In the genomic region with DNA sequence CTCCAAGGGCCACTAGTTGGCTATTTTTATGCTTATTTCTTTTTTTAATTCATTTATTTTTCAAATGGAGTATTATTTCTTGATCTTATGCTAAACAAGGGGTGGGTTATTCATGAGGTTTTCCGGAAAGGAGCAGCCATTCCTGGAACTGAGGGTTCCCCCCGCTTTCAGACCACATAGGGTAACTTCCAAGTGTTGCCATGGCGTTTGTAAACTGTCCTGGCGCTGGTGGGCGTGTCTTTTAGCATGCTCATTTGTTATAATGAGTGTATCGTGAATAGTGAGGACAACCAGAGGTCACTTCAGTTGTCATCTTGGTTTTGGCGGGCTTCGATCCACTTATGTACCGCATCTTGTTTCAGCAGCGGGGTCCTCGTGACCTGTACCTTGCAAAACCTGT, we compare ENCODE assay signal across 32 cellular contexts. TPM values are rescaled to one million over a fixed set of nuclear protein-coding genes. Genes with fewer than 3 reads are reported as not detected.
"Had no signal": no experiment of that assay in that cellular context is flagged by ENCODE, and none has a peak within 500 bp of the region (broad histone marks: within the 10 kb centered on the region; RNA-seq: fewer than 3 reads in every experiment).

No MANE protein-coding gene starts in this region.

- H3K9me3 ChIP-seq: colonic mucosa, esophagus squamous epithelium, heart right ventricle, left ventricle myocardium inferior, pancreas, psoas muscle, right atrium auricular region, stomach, thyroid gland, upper lobe of right lung had no signal

- H3K36me3 ChIP-seq: cardiac muscle cell, colonic mucosa, esophagus squamous epithelium, heart right ventricle, left ventricle myocardium inferior, pancreas, right atrium auricular region, stomach, thyroid gland, upper lobe of right lung had no signal

- ATAC-seq: activated CD4-positive, alpha-beta T cell treated with anti-CD3 and anti-CD28 coated beads for 36 hours; activated T-cell treated with anti-CD3 and anti-CD28 coated beads, Interleukin-2, amount 50 U/mL, for 72 hours; heart right ventricle; pancreas; psoas muscle; stimulated activated naive B cell treated with anti-CD40 and anti-IgM and Interleukin-4, amounts not matched to agents 10 μg/mL and 1 μg/mL and 100 μg/mL, for 72 hours; upper lobe of right lung had no signal

- H3K27me3 Mint-ChIP-seq: activated CD4-positive, alpha-beta T cell treated with anti-CD3 and anti-CD28 coated beads for 36 hours; activated naive CD8-positive, alpha-beta T cell had no signal

- H3K36me3 Mint-ChIP-seq: activated naive CD8-positive, alpha-beta T cell; brain; stimulated activated naive B cell treated with anti-CD40 and anti-IgM and Interleukin-4, amounts not matched to agents 10 μg/mL and 1 μg/mL and 100 μg/mL, for 72 hours had no signal

- H3K4me3 Mint-ChIP-seq: activated CD4-positive, alpha-beta T cell treated with anti-CD3 and anti-CD28 coated beads for 36 hours; activated naive CD8-positive, alpha-beta T cell; activated T-cell treated with anti-CD3 and anti-CD28 coated beads, Interleukin-2, amount 50 U/mL, for 72 hours; nephron progenitor cell; stimulated activated naive B cell treated with anti-CD40 and anti-IgM and Interleukin-4, amounts not matched to agents 10 μg/mL and 1 μg/mL and 100 μg/mL, for 72 hours; T-helper 2 cell treated with Interferon-gamma antibody and Interleukin-4, amounts not matched to agents 5 μg/mL and 100 μg/mL, for 36 hours had no signal

- H3K4me1 ChIP-seq: heart right ventricle, left ventricle myocardium inferior, pancreas, psoas muscle, right atrium auricular region, upper lobe of right lung had no signal

- H3K9me3 Mint-ChIP-seq: activated T-cell treated with anti-CD3 and anti-CD28 coated beads, Interleukin-2, amount 50 U/mL, for 72 hours; nephron progenitor cell; stimulated activated naive B cell treated with anti-CD40 and anti-IgM and Interleukin-4, amounts not matched to agents 10 μg/mL and 1 μg/mL and 100 μg/mL, for 72 hours; T-helper 2 cell treated with Interferon-gamma antibody and Interleukin-4, amounts not matched to agents 5 μg/mL and 100 μg/mL, for 36 hours had no signal

- H3K4me2 ChIP-seq: smooth muscle cell had no signal

- H3K27ac ChIP-seq: cardiac muscle cell, colonic mucosa, epithelial cell of prostate, esophagus squamous epithelium, heart right ventricle, left ventricle myocardium inferior, pancreas, psoas muscle, right atrium auricular region, stomach, thyroid gland, upper lobe of right lung had no signal

- H3K4me1 Mint-ChIP-seq: activated CD4-positive, alpha-beta T cell treated with anti-CD3 and anti-CD28 coated beads for 36 hours had no signal

- H3K4me3 ChIP-seq: cardiac muscle cell, colonic mucosa, esophagus squamous epithelium, heart right ventricle, left ventricle myocardium inferior, lung, pancreas, psoas muscle, right atrium auricular region, smooth muscle cell, stomach, thyroid gland, upper lobe of right lung had no signal

- H3K27ac Mint-ChIP-seq: activated CD4-positive, alpha-beta T cell treated with anti-CD3 and anti-CD28 coated beads for 36 hours; activated naive CD8-positive, alpha-beta T cell; activated T-cell treated with anti-CD3 and anti-CD28 coated beads, Interleukin-2, amount 50 U/mL, for 72 hours; nephron progenitor cell; stimulated activated naive B cell treated with anti-CD40 and anti-IgM and Interleukin-4, amounts not matched to agents 10 μg/mL and 1 μg/mL and 100 μg/mL, for 72 hours; T-helper 2 cell treated with Interferon-gamma antibody and Interleukin-4, amounts not matched to agents 5 μg/mL and 100 μg/mL, for 36 hours had no signal

- DNase-seq: activated CD4-positive, alpha-beta T cell treated with anti-CD3 and anti-CD28 coated beads for 36 hours; activated CD4-positive, CD25-positive, alpha-beta regulatory T cell; activated naive CD4-positive, alpha-beta T cell; activated T-cell treated with anti-CD3 and anti-CD28 coated beads for 4 hours; activated T-cell treated with anti-CD3 and anti-CD28 coated beads, Interleukin-2, amount 50 U/mL, for 72 hours; cerebellar nuclear complex; colonic mucosa; effector CD8-positive, alpha-beta T cell; esophagus squamous epithelium; foreskin melanocyte; heart right ventricle; left ventricle myocardium inferior; nephron progenitor cell; pancreas; psoas muscle; stimulated activated CD4-positive, alpha-beta T cell treated with anti-CD3 and anti-CD28 coated beads, Interleukin-15, amount 100 ng/mL, for 24 hours; stimulated activated CD4-positive, alpha-beta T cell treated with anti-CD3 and anti-CD28 coated beads, Interleukin-2, amount 100 ng/mL, for 24 hours; stimulated activated naive B cell treated with anti-CD40 and anti-IgM and Interleukin-4, amounts not matched to agents 10 μg/mL and 1 μg/mL and 100 μg/mL, for 72 hours; stomach; thyroid gland; upper lobe of right lung had no signal

- FAIRE-seq: endometrium, islet of Langerhans, pancreas had no signal

- H3K27me3 ChIP-seq: cardiac muscle cell, colonic mucosa, pancreas, right atrium auricular region, thyroid gland had no signal

RNA-seq across cellular contexts. Expression of gene ASGR2, which starts 29.6 kb away (rescaled TPM):
- total RNA-seq: activated CD4-positive, alpha-beta T cell treated with anti-CD3 and anti-CD28 coated beads for 36 hours; activated T-cell treated with anti-CD3 and anti-CD28 coated beads, Interleukin-2, amount 50 U/mL, for 72 hours; cardiac muscle cell; glomerular endothelial cell; smooth muscle cell had no signal
